In the genomic region with DNA sequence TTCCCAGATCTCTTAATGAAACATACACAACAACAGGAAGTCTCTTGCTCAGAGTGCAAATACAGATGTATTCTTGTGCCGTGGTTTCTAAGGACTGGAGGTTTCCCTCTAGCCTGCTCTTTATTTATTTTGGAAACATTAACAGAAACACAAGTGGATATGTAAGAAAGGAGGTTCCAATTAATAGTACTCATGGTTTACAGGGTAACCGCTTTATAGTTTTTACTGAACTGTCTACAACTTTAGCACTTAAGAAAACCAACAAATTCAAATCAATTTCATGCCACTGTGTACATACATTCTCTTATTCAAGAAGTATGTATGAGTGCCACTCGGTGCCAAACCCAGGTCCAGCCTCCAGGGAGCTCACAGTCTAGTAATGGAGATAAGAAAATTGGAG, we compare ENCODE assay signal across 16 cellular contexts.
A peak's percentile ranks its signal among the peaks of the same experiment; 100 is the strongest.
DNase-seq lines count a peak whose midpoint lies in the region; ATAC-seq lines count a peak whose summit lies in the region.
"Had no signal": no experiment of that assay in that cellular context is flagged by ENCODE, and none has a peak within 500 bp of the region (broad histone marks: within the 10 kb centered on the region; RNA-seq: fewer than 3 reads in every experiment).

No MANE protein-coding gene starts in this region.

- ATAC-seq in GM21360 (IDR thresholded peaks at IDR 0.05; ENCODE audit: unreplicated experiment) (no peak), HG02588 (IDR thresholded peaks at IDR 0.05; ENCODE audit: unreplicated experiment) (no peak)
- ATAC-seq: activated CD8-positive, alpha-beta T cell treated with anti-CD3 and anti-CD28 coated beads for 36 hours; T-helper 17 cell had no signal

- DNase-seq in AG08395 (ENCODE audit: low spot score) (peak; percentile 36), NCI-H1105 treated with DMSO at 0.1 percent for 48 hours (lab: John Stamatoyannopoulos, UW) (peak; percentile 17), dermis blood vessel endothelial cell (peak; percentile 70), NCI-H2029 treated with DMSO at 0.1 percent for 48 hours (lab: John Stamatoyannopoulos, UW) (no peak)
- DNase-seq in activated CD8-positive, alpha-beta memory T cell treated with anti-CD3 and anti-CD28 coated beads, Interleukin-2, amount 50 U/mL, for 4 hours, result no peak
- DNase-seq: activated CD8-positive, alpha-beta T cell treated with anti-CD3 and anti-CD28 coated beads for 36 hours; C1 segment of cervical spinal cord; endodermal cell; H9; immature natural killer cell; naive B cell; stimulated activated naive CD4-positive, alpha-beta T cell; T-helper 17 cell had no signal

- no peak overlapping the region for H3K4me3 ChIP-seq in muscle layer of duodenum (ENCODE audit: low read depth in 1 of 2, low read length in 2 of 2)

- no peaks in the 10 kb centered on the region for H3K9me3 ChIP-seq in muscle layer of duodenum (ENCODE audit: control insufficient read depth in 1 of 2, low read length in 2 of 2)

- no peaks in the 10 kb centered on the region for H3K36me3 ChIP-seq in muscle layer of duodenum (ENCODE audit: control insufficient read depth in 1 of 2, insufficient read depth in 2 of 2, low read length in 2 of 2)

- H3K4me1 ChIP-seq in muscle layer of duodenum (ENCODE audit: control insufficient read depth in 1 of 2, insufficient read depth in 2 of 2, low read length in 2 of 2), result peaks cover 0 to 4% of the 10 kb centered on the region in 2 donors

- peak overlapping the region; percentile 58 for H3K27ac ChIP-seq in muscle layer of duodenum (ENCODE audit: low read length)

- H3K27me3 ChIP-seq in muscle layer of duodenum (ENCODE audit: low read depth, low read length), result no peaks in the 10 kb centered on the region

Comparison
In these comparisons a context has a peak if more than half of its experiments do, and no peak if none do; other contexts are left out.
1. DNase-seq: peak in AG08395 (single experiment), NCI-H1105 treated with DMSO at 0.1 percent for 48 hours (single experiment) and dermis blood vessel endothelial cell (single experiment); none in activated CD8-positive, alpha-beta memory T cell treated with anti-CD3 and anti-CD28 coated beads, Interleukin-2, amount 50 U/mL, for 4 hours (single experiment) and NCI-H2029 treated with DMSO at 0.1 percent for 48 hours (single experiment).